In genomic region chr4:11685481-11685880, GRCh38 we compare ENCODE assay signal across 38 cellular contexts.
"Had no signal": no experiment of that assay in that cellular context is flagged by ENCODE, and none has a peak within 500 bp of the region (broad histone marks: within the 10 kb centered on the region; RNA-seq: fewer than 3 reads in every experiment).

No MANE protein-coding gene starts in this region.

- ATAC-seq: activated CD4-positive, alpha-beta T cell treated with anti-CD3 and anti-CD28 coated beads for 36 hours; activated CD4-positive, CD25-positive, alpha-beta regulatory T cell treated with anti-CD3 and anti-CD28 coated beads, Interleukin-2, amount 50 U/mL, for 24 hours; activated CD8-positive, alpha-beta memory T cell treated with anti-CD3 and anti-CD28 coated beads, Interleukin-2, amount 10 ng/mL, durations not matched to agents 7 days and 5 days; activated CD8-positive, alpha-beta T cell treated with anti-CD3 and anti-CD28 coated beads, Interleukin-2, amount 10 ng/mL, durations not matched to agents 7 days and 5 days; activated naive CD8-positive, alpha-beta T cell treated with anti-CD3 and anti-CD28 coated beads, Interleukin-2, amount 50 U/mL, for 24 hours; WTC11 had no signal

- H3K9me3 ChIP-seq: ascending aorta had no signal

- H3K27ac Mint-ChIP-seq: activated CD4-positive, alpha-beta memory T cell treated with anti-CD3 and anti-CD28 coated beads, Interleukin-2, amount 10 ng/mL, durations not matched to agents 7 days and 5 days; activated CD4-positive, alpha-beta T cell treated with anti-CD3 and anti-CD28 coated beads for 36 hours; activated CD4-positive, alpha-beta T cell treated with anti-CD3 and anti-CD28 coated beads, Interleukin-2, amount 10 ng/mL, durations not matched to agents 7 days and 5 days; activated CD8-positive, alpha-beta memory T cell treated with anti-CD3 and anti-CD28 coated beads, Interleukin-2, amount 10 ng/mL, durations not matched to agents 7 days and 5 days; activated CD8-positive, alpha-beta T cell treated with anti-CD3 and anti-CD28 coated beads, Interleukin-2, amount 10 ng/mL, durations not matched to agents 7 days and 5 days; activated naive CD4-positive, alpha-beta T cell treated with anti-CD3 and anti-CD28 coated beads, Interleukin-2, amount 10 ng/mL, durations not matched to agents 7 days and 5 days; activated naive CD4-positive, alpha-beta T cell treated with anti-CD3 and anti-CD28 coated beads, Interleukin-2, amount 50 U/mL, for 24 hours; activated naive CD8-positive, alpha-beta T cell; activated naive CD8-positive, alpha-beta T cell treated with anti-CD3 and anti-CD28 coated beads, Interleukin-2, amount 10 ng/mL, durations not matched to agents 7 days and 5 days; activated naive CD8-positive, alpha-beta T cell treated with anti-CD3 and anti-CD28 coated beads, Interleukin-2, amount 50 U/mL, for 24 hours; activated T-cell treated with anti-CD3 and anti-CD28 coated beads, Interleukin-2, amount 50 U/mL, for 24 hours; activated T-helper 2 cell treated with anti-CD3 and anti-CD28 coated beads, Interferon-gamma antibody, Interleukin-2, Interleukin-4, amounts not matched to agents 10 μg/mL and 5 μg/mL and 100 μg/mL, durations not matched to agents 14 hours and 24 hours and 36 hours; brain; T-helper 1 cell treated with Interleukin-12 subunit alpha and Interleukin-12 subunit beta and Interleukin-4 antibody, amounts not matched to agents 30 μg/mL and 1 μg/mL, for 36 hours; T-helper 2 cell treated with Interferon-gamma antibody and Interleukin-4, amounts not matched to agents 5 μg/mL and 100 μg/mL, for 36 hours; WTC11 had no signal

- H3K9me3 Mint-ChIP-seq: activated CD4-positive, alpha-beta memory T cell treated with anti-CD3 and anti-CD28 coated beads, Interleukin-2, amount 10 ng/mL, durations not matched to agents 7 days and 5 days; activated CD4-positive, alpha-beta T cell treated with anti-CD3 and anti-CD28 coated beads, Interleukin-2, amount 10 ng/mL, durations not matched to agents 7 days and 5 days; activated naive CD4-positive, alpha-beta T cell treated with anti-CD3 and anti-CD28 coated beads, Interleukin-2, amount 10 ng/mL, durations not matched to agents 7 days and 5 days; activated naive CD4-positive, alpha-beta T cell treated with anti-CD3 and anti-CD28 coated beads, Interleukin-2, amount 50 U/mL, for 24 hours; activated naive CD8-positive, alpha-beta T cell treated with anti-CD3 and anti-CD28 coated beads, Interleukin-2, amount 10 ng/mL, durations not matched to agents 7 days and 5 days; activated naive CD8-positive, alpha-beta T cell treated with anti-CD3 and anti-CD28 coated beads, Interleukin-2, amount 50 U/mL, for 24 hours; activated T-cell treated with anti-CD3 and anti-CD28 coated beads, Interleukin-2, amount 50 U/mL, for 24 hours; activated T-helper 2 cell treated with anti-CD3 and anti-CD28 coated beads, Interferon-gamma antibody, Interleukin-2, Interleukin-4, amounts not matched to agents 10 μg/mL and 5 μg/mL and 100 μg/mL, durations not matched to agents 14 hours and 24 hours and 36 hours; brain; central memory CD8-positive, alpha-beta T cell; T-helper 1 cell treated with Interleukin-12 subunit alpha and Interleukin-12 subunit beta and Interleukin-4 antibody, amounts not matched to agents 30 μg/mL and 1 μg/mL, for 36 hours; T-helper 2 cell treated with Interferon-gamma antibody and Interleukin-4, amounts not matched to agents 5 μg/mL and 100 μg/mL, for 36 hours had no signal

- H3K4me3 ChIP-seq: ascending aorta, cardiac muscle cell had no signal

- H3K4me3 Mint-ChIP-seq: activated CD4-positive, alpha-beta memory T cell treated with anti-CD3 and anti-CD28 coated beads, Interleukin-2, amount 10 ng/mL, durations not matched to agents 7 days and 5 days; activated CD4-positive, alpha-beta T cell treated with anti-CD3 and anti-CD28 coated beads for 36 hours; activated CD4-positive, alpha-beta T cell treated with anti-CD3 and anti-CD28 coated beads, Interleukin-2, amount 10 ng/mL, durations not matched to agents 7 days and 5 days; activated CD8-positive, alpha-beta memory T cell treated with anti-CD3 and anti-CD28 coated beads, Interleukin-2, amount 10 ng/mL, durations not matched to agents 7 days and 5 days; activated CD8-positive, alpha-beta T cell treated with anti-CD3 and anti-CD28 coated beads, Interleukin-2, amount 10 ng/mL, durations not matched to agents 7 days and 5 days; activated naive CD4-positive, alpha-beta T cell treated with anti-CD3 and anti-CD28 coated beads, Interleukin-2, amount 10 ng/mL, durations not matched to agents 7 days and 5 days; activated naive CD4-positive, alpha-beta T cell treated with anti-CD3 and anti-CD28 coated beads, Interleukin-2, amount 50 U/mL, for 24 hours; activated naive CD8-positive, alpha-beta T cell; activated naive CD8-positive, alpha-beta T cell treated with anti-CD3 and anti-CD28 coated beads, Interleukin-2, amount 10 ng/mL, durations not matched to agents 7 days and 5 days; activated naive CD8-positive, alpha-beta T cell treated with anti-CD3 and anti-CD28 coated beads, Interleukin-2, amount 50 U/mL, for 24 hours; activated T-cell treated with anti-CD3 and anti-CD28 coated beads, Interleukin-2, amount 50 U/mL, for 24 hours; brain; central memory CD8-positive, alpha-beta T cell; T-helper 1 cell treated with Interleukin-12 subunit alpha and Interleukin-12 subunit beta and Interleukin-4 antibody, amounts not matched to agents 30 μg/mL and 1 μg/mL, for 36 hours; T-helper 2 cell treated with Interferon-gamma antibody and Interleukin-4, amounts not matched to agents 5 μg/mL and 100 μg/mL, for 36 hours; WTC11 had no signal

- H3K27ac ChIP-seq: ascending aorta, cardiac muscle cell, WERI-Rb-1 had no signal

- H3K4me1 ChIP-seq: ascending aorta had no signal

- H3K36me3 ChIP-seq: ascending aorta, cardiac muscle cell, WERI-Rb-1 had no signal

- DNase-seq: activated CD4-positive, alpha-beta memory T cell treated with anti-CD3 and anti-CD28 coated beads, Interleukin-2, amount 10 ng/mL, durations not matched to agents 7 days and 5 days; activated CD4-positive, alpha-beta T cell treated with anti-CD3 and anti-CD28 coated beads for 1 hour; activated CD4-positive, alpha-beta T cell treated with anti-CD3 and anti-CD28 coated beads for 36 hours; activated CD4-positive, alpha-beta T cell treated with anti-CD3 and anti-CD28 coated beads for 48 hours; activated CD4-positive, alpha-beta T cell treated with anti-CD3 and anti-CD28 coated beads, Interleukin-2, amount 10 ng/mL, durations not matched to agents 7 days and 5 days; activated CD4-positive, alpha-beta T cell treated with anti-CD3 and anti-CD28 coated beads, Interleukin-2, amount 50 U/mL, for 48 hours; activated CD4-positive, CD25-positive, alpha-beta regulatory T cell; activated CD8-positive, alpha-beta memory T cell treated with anti-CD3 and anti-CD28 coated beads for 24 hours; activated CD8-positive, alpha-beta memory T cell treated with anti-CD3 and anti-CD28 coated beads, Interleukin-2, amount 10 ng/mL, durations not matched to agents 7 days and 5 days; activated CD8-positive, alpha-beta memory T cell treated with anti-CD3 and anti-CD28 coated beads, Interleukin-2, amount 50 U/mL, for 48 hours; activated CD8-positive, alpha-beta T cell treated with anti-CD3 and anti-CD28 coated beads, Interleukin-2, amount 10 ng/mL, durations not matched to agents 7 days and 5 days; activated effector memory CD4-positive, alpha-beta T cell treated with Interleukin-2 at 50 U/mL for 16 hours; activated gamma-delta T cell; activated naive CD4-positive, alpha-beta T cell treated with anti-CD3 and anti-CD28 coated beads, Interleukin-2, amount 10 ng/mL, durations not matched to agents 7 days and 5 days; activated naive CD4-positive, alpha-beta T cell treated with Interleukin-2 at 50 U/mL for 16 hours; activated naive CD8-positive, alpha-beta T cell treated with anti-CD3 and anti-CD28 coated beads, Interleukin-2, amount 10 ng/mL, durations not matched to agents 7 days and 5 days; activated naive CD8-positive, alpha-beta T cell treated with anti-CD3 and anti-CD28 coated beads, Interleukin-2, amount 50 U/mL, for 24 hours; activated T-cell treated with anti-CD3 and anti-CD28 coated beads, Interleukin-2, amount 50 U/mL, for 24 hours; activated T-cell treated with anti-CD3 and anti-CD28 coated beads, Interleukin-2, amount 50 U/mL, for 48 hours; amygdala; anterior cingulate cortex; caudate nucleus; cerebellar nuclear complex; T-helper 1 cell; T-helper 2 cell; T-helper 9 cell; WERI-Rb-1 had no signal

- H3K27me3 Mint-ChIP-seq: activated CD4-positive, alpha-beta memory T cell treated with anti-CD3 and anti-CD28 coated beads, Interleukin-2, amount 10 ng/mL, durations not matched to agents 7 days and 5 days; activated CD8-positive, alpha-beta memory T cell treated with anti-CD3 and anti-CD28 coated beads, Interleukin-2, amount 10 ng/mL, durations not matched to agents 7 days and 5 days; brain had no signal

- H3K27me3 ChIP-seq: ascending aorta, cardiac muscle cell had no signal

- H3K4me1 Mint-ChIP-seq: activated CD4-positive, alpha-beta memory T cell treated with anti-CD3 and anti-CD28 coated beads, Interleukin-2, amount 10 ng/mL, durations not matched to agents 7 days and 5 days; activated CD4-positive, alpha-beta T cell treated with anti-CD3 and anti-CD28 coated beads for 36 hours; activated CD4-positive, alpha-beta T cell treated with anti-CD3 and anti-CD28 coated beads, Interleukin-2, amount 10 ng/mL, durations not matched to agents 7 days and 5 days; activated CD8-positive, alpha-beta memory T cell treated with anti-CD3 and anti-CD28 coated beads, Interleukin-2, amount 10 ng/mL, durations not matched to agents 7 days and 5 days; activated naive CD4-positive, alpha-beta T cell treated with anti-CD3 and anti-CD28 coated beads, Interleukin-2, amount 10 ng/mL, durations not matched to agents 7 days and 5 days; activated naive CD4-positive, alpha-beta T cell treated with anti-CD3 and anti-CD28 coated beads, Interleukin-2, amount 50 U/mL, for 24 hours; activated naive CD8-positive, alpha-beta T cell treated with anti-CD3 and anti-CD28 coated beads, Interleukin-2, amount 10 ng/mL, durations not matched to agents 7 days and 5 days; activated naive CD8-positive, alpha-beta T cell treated with anti-CD3 and anti-CD28 coated beads, Interleukin-2, amount 50 U/mL, for 24 hours; central memory CD8-positive, alpha-beta T cell had no signal
